Comparison of ENCODE assay signal across 21 cellular contexts in genomic region chr6:149400050-149400449, GRCh38. TPM values are rescaled to one million over a fixed set of nuclear protein-coding genes. Genes with fewer than 3 reads are reported as not detected.
"Had no signal": no experiment of that assay in that cellular context is flagged by ENCODE, and none has a peak within 500 bp of the region (broad histone marks: within the 10 kb centered on the region; RNA-seq: fewer than 3 reads in every experiment).

SUMO4 (plus strand) TSS chr6:149400262; CDS start chr6:149400392, 130 bp downstream.

- H3K27me3 Mint-ChIP-seq: activated CD8-positive, alpha-beta memory T cell treated with anti-CD3 and anti-CD28 coated beads, Interleukin-2, amount 10 ng/mL, durations not matched to agents 7 days and 5 days; activated naive CD8-positive, alpha-beta T cell treated with anti-CD3 and anti-CD28 coated beads, Interleukin-2, amount 10 ng/mL, durations not matched to agents 7 days and 5 days; naive B cell had no signal

- H3K4me3 Mint-ChIP-seq: activated CD8-positive, alpha-beta memory T cell treated with anti-CD3 and anti-CD28 coated beads, Interleukin-2, amount 10 ng/mL, durations not matched to agents 7 days and 5 days; activated naive CD8-positive, alpha-beta T cell treated with anti-CD3 and anti-CD28 coated beads, Interleukin-2, amount 10 ng/mL, durations not matched to agents 7 days and 5 days; naive B cell; neural crest cell had no signal

- H3K27me3 ChIP-seq: upper lobe of left lung had no signal

- H3K4me1 ChIP-seq: lower lobe of right lung, upper lobe of left lung had no signal

- ATAC-seq: activated CD4-positive, CD25-positive, alpha-beta regulatory T cell treated with anti-CD3 and anti-CD28 coated beads, Interleukin-2, amount 50 U/mL, for 24 hours; activated CD8-positive, alpha-beta memory T cell treated with anti-CD3 and anti-CD28 coated beads, Interleukin-2, amount 10 ng/mL, durations not matched to agents 7 days and 5 days; lower lobe of right lung; sciatic nerve had no signal

- H3K27ac Mint-ChIP-seq: activated naive CD8-positive, alpha-beta T cell treated with anti-CD3 and anti-CD28 coated beads, Interleukin-2, amount 10 ng/mL, durations not matched to agents 7 days and 5 days had no signal

- H3K4me3 ChIP-seq: lower lobe of right lung, smooth muscle cell, thoracic aorta, upper lobe of left lung had no signal

- H3K9me3 ChIP-seq: lower lobe of right lung, thoracic aorta, upper lobe of left lung had no signal

- H3K9me3 Mint-ChIP-seq: naive B cell, neural crest cell had no signal

- H3K27ac ChIP-seq: lower lobe of right lung, thoracic aorta, upper lobe of left lung, VCaP had no signal

- H3K4me1 Mint-ChIP-seq: neural crest cell had no signal

- DNase-seq: activated CD4-positive, alpha-beta T cell treated with anti-CD3 and anti-CD28 coated beads, Interleukin-2, amount 50 U/mL, for 4 hours; activated CD8-positive, alpha-beta memory T cell treated with anti-CD3 and anti-CD28 coated beads, Interleukin-2, amount 10 ng/mL, durations not matched to agents 7 days and 5 days; activated effector memory CD4-positive, alpha-beta T cell treated with anti-CD3 and anti-CD28 coated beads, Interleukin-2, amount 50 U/mL, for 16 hours; activated naive CD8-positive, alpha-beta T cell treated with anti-CD3 and anti-CD28 coated beads, Interleukin-2, amount 10 ng/mL, durations not matched to agents 7 days and 5 days; amygdala; cerebellar nuclear complex; lower lobe of right lung; mesendoderm; naive B cell; Right ventricle myocardium superior; stimulated activated CD4-positive, alpha-beta T cell treated with anti-CD3 and anti-CD28 coated beads, Interleukin-15, amount 100 ng/mL, for 24 hours; stimulated activated naive CD4-positive, alpha-beta T cell had no signal

RNA-seq across cellular contexts. Expression of gene SUMO4, which starts in this region (rescaled TPM):
- total RNA-seq: epithelial cell of proximal tubule, SK-MEL-5 had no signal
